ENCODE assay signal across 26 cellular contexts in the genomic region with DNA sequence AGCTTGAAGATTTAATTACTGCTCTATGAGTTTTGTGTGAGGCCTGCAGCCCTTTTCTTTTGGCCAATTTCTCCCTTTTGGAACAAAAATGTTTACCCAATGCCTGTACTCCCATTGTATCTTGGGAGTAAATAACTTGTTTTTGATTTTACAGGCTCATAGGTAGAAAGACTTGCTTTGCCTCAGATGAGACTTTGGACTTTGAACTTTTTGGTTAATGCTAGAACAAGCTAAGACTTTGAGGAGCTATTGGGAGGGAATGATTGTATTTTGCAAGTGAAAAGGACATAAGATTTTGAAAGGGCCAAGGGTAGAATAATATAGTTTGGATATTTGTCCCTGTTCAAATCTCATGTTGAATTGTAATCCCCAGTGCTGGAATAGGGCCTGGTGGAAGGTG.
"Had no signal": no experiment of that assay in that cellular context is flagged by ENCODE, and none has a peak within 500 bp of the region (broad histone marks: within the 10 kb centered on the region; RNA-seq: fewer than 3 reads in every experiment).

No MANE protein-coding gene starts in this region.

- H3K4me3 ChIP-seq: ascending aorta, breast epithelium, cardiac muscle cell, colonic mucosa, gastrocnemius medialis had no signal

- H3K27ac ChIP-seq: ascending aorta, breast epithelium, cardiac muscle cell, colonic mucosa, foreskin keratinocyte, gastrocnemius medialis had no signal

- ATAC-seq: activated CD4-positive, alpha-beta T cell treated with anti-CD3 and anti-CD28 coated beads for 36 hours; activated CD8-positive, alpha-beta memory T cell treated with anti-CD3 and anti-CD28 coated beads, Interleukin-2, amount 10 ng/mL, durations not matched to agents 7 days and 5 days; activated CD8-positive, alpha-beta T cell treated with anti-CD3 and anti-CD28 coated beads, Interleukin-2, amount 10 ng/mL, durations not matched to agents 7 days and 5 days; esophagus mucosa; foreskin keratinocyte; gastrocnemius medialis had no signal

- H3K36me3 ChIP-seq: ascending aorta, breast epithelium, cardiac muscle cell, colonic mucosa, gastrocnemius medialis had no signal

- H3K9me3 ChIP-seq: ascending aorta, colonic mucosa, gastrocnemius medialis had no signal

- H3K27me3 ChIP-seq: ascending aorta, breast epithelium, cardiac muscle cell, colonic mucosa, foreskin keratinocyte, gastrocnemius medialis had no signal

- DNase-seq: activated CD4-positive, alpha-beta memory T cell treated with anti-CD3 and anti-CD28 coated beads for 36 hours; activated CD4-positive, alpha-beta T cell treated with anti-CD3 and anti-CD28 coated beads for 36 hours; activated CD4-positive, alpha-beta T cell treated with anti-CD3 and anti-CD28 coated beads, Interleukin-2, amount 10 ng/mL, durations not matched to agents 24 days and 14 days; activated CD4-positive, CD25-positive, alpha-beta regulatory T cell; activated CD4-positive, CD25-positive, alpha-beta regulatory T cell treated with anti-CD3 and anti-CD28 coated beads, Interleukin-2, amount 50 U/mL, for 72 hours; activated CD8-positive, alpha-beta memory T cell treated with anti-CD3 and anti-CD28 coated beads, Interleukin-2, amount 10 ng/mL, durations not matched to agents 7 days and 5 days; activated CD8-positive, alpha-beta memory T cell treated with anti-CD3 and anti-CD28 coated beads, Interleukin-2, amount 50 U/mL, for 4 hours; activated CD8-positive, alpha-beta T cell treated with anti-CD3 and anti-CD28 coated beads, Interleukin-2, amount 10 ng/mL, durations not matched to agents 7 days and 5 days; activated effector memory CD4-positive, alpha-beta T cell treated with anti-CD3 and anti-CD28 coated beads, Interleukin-2, amount 50 U/mL, for 16 hours; activated naive CD4-positive, alpha-beta T cell treated with anti-CD3 and anti-CD28 coated beads for 36 hours; activated naive CD8-positive, alpha-beta T cell treated with anti-CD3 and anti-CD28 coated beads, Interleukin-2, amount 10 ng/mL, durations not matched to agents 7 days and 5 days; activated T-cell treated with anti-CD3 and anti-CD28 coated beads, Interleukin-2, amount 50 U/mL, for 1 hour; activated T-cell treated with anti-CD3 and anti-CD28 coated beads, Interleukin-2, amount 50 U/mL, for 48 hours; central memory CD4-positive, alpha-beta T cell; cerebellar nuclear complex; colonic mucosa; effector memory CD4-positive, alpha-beta T cell; endodermal cell; foreskin keratinocyte; gastrocnemius medialis; glutamatergic neuron; T-helper 2 cell had no signal

- H3K4me1 ChIP-seq: ascending aorta, breast epithelium, colonic mucosa, gastrocnemius medialis had no signal
